8 cellular contexts compared by ENCODE assay signal in the genomic region with DNA sequence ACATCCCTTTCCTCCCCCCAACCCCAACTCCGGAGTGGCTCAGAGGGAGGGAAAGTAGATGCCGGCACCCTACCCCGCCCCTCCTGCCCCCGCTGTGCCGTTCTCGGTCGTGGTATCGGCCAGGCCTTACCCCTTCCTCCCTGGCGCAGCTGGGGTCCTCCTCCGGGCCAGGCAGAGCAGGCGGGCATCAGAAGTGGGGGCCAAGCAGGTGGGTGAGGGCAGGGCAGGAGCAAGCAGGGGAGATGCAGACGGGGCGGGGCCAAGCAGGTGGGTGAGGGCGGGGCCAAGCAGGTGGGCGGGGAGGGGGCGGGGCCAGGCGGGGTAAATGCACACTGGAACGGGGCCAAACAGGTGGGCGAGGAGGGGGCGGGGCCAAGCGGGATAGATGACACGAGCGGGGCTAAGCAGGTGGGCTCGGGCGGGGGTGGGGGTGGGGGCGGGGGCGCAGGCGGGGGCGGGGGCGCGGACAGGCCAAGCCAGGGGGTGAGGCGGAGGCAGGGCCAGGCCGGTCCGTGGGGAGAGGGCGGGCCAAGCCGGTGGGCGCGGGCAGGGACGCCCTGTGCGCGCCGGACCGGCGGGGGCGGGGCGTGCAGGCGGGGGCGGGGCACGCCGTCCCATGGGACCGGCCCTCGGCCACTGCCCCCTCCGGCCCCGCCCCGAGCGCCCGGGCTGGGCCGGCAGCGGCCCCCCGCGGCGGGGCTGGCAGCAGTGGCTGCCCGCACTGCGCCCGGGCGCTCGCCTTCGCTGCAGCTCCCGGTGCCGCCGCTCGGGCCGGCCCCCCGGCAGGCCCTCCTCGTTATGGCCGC. TPM values are rescaled to one million over a fixed set of nuclear protein-coding genes. Genes with fewer than 3 reads are reported as not detected.
DNase-seq lines count a peak whose midpoint lies in the region; ATAC-seq lines count a peak whose summit lies in the region.

A gene with protein sequence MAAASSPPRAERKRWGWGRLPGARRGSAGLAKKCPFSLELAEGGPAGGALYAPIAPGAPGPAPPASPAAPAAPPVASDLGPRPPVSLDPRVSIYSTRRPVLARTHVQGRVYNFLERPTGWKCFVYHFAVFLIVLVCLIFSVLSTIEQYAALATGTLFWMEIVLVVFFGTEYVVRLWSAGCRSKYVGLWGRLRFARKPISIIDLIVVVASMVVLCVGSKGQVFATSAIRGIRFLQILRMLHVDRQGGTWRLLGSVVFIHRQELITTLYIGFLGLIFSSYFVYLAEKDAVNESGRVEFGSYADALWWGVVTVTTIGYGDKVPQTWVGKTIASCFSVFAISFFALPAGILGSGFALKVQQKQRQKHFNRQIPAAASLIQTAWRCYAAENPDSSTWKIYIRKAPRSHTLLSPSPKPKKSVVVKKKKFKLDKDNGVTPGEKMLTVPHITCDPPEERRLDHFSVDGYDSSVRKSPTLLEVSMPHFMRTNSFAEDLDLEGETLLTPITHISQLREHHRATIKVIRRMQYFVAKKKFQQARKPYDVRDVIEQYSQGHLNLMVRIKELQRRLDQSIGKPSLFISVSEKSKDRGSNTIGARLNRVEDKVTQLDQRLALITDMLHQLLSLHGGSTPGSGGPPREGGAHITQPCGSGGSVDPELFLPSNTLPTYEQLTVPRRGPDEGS (plus strand): TSS at position 708 of the 806 bp plus-strand sequence. CDS start 91 bp downstream, at position 799.
A gene with protein sequence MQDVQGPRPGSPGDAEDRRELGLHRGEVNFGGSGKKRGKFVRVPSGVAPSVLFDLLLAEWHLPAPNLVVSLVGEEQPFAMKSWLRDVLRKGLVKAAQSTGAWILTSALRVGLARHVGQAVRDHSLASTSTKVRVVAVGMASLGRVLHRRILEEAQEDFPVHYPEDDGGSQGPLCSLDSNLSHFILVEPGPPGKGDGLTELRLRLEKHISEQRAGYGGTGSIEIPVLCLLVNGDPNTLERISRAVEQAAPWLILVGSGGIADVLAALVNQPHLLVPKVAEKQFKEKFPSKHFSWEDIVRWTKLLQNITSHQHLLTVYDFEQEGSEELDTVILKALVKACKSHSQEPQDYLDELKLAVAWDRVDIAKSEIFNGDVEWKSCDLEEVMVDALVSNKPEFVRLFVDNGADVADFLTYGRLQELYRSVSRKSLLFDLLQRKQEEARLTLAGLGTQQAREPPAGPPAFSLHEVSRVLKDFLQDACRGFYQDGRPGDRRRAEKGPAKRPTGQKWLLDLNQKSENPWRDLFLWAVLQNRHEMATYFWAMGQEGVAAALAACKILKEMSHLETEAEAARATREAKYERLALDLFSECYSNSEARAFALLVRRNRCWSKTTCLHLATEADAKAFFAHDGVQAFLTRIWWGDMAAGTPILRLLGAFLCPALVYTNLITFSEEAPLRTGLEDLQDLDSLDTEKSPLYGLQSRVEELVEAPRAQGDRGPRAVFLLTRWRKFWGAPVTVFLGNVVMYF (N-terminal part only) (minus strand): TSS at position 214 of the 806 bp plus-strand sequence. CDS start 21,478 bp downstream, outside the sequence.

- peaks cover 0 to 3% (median 0%) of the 10 kb centered on the region in 5 donors for H3K36me3 Mint-ChIP-seq in naive thymus-derived CD4-positive, alpha-beta T cell

- DNase-seq in ACHN (peak; percentile 47), MG63 (peak; percentile 59), ecto neural progenitor cell (ENCODE audit: low spot score) (peak; percentile 75)
- DNase-seq in activated CD4-positive, alpha-beta T cell treated with anti-CD3 and anti-CD28 coated beads, Interleukin-2, amount 50 U/mL, for 24 hours (ENCODE audit: low read depth in 1 of 2, low spot score in 1 of 2) = peak; percentile 56 to 69
- DNase-seq in naive thymus-derived CD4-positive, alpha-beta T cell = peak; percentile 52 to 79 (median 72)
- DNase-seq in stimulated activated naive CD4-positive, alpha-beta T cell (lab: John Stamatoyannopoulos, UW) = peak; percentile 61 to 86 (median 83)

- H3K4me1 Mint-ChIP-seq in naive thymus-derived CD4-positive, alpha-beta T cell = peaks cover 22 to 53% (median 41%) of the 10 kb centered on the region in 7 donors

- intact Hi-C loops in naive thymus-derived CD4-positive, alpha-beta T cell (cut with micrococcal nuclease) = loop anchor here (1.0 to 5.0 kb wide), 8 partner anchors 23 to 612 kb away; a partner anchor contains a TSS

- ATAC-seq in naive thymus-derived CD4-positive, alpha-beta T cell = peak; percentile 74
- ATAC-seq in GM21825 (IDR thresholded peaks at IDR 0.05; ENCODE audit: unreplicated experiment) (no peak), HG02973 (IDR thresholded peaks at IDR 0.05; ENCODE audit: unreplicated experiment) (no peak)

- H3K9me3 Mint-ChIP-seq in naive thymus-derived CD4-positive, alpha-beta T cell = peaks cover 0 to 2% (median 0%) of the 10 kb centered on the region in 11 donors

- peak within 1 kb of the TSS; percentile 93 to 99 (median 96) for H3K4me3 Mint-ChIP-seq in naive thymus-derived CD4-positive, alpha-beta T cell

- H3K36me3 ChIP-seq in MG63 = no peaks in the 10 kb centered on the region
- peaks cover 0 to under 1% (median 0%) of the 10 kb centered on the region in 3 experiments for H3K36me3 ChIP-seq in naive thymus-derived CD4-positive, alpha-beta T cell (ENCODE audit: control insufficient read depth in 2 of 3, insufficient read depth in 3 of 3, low read length in 3 of 3)

- peaks cover 34% of the 10 kb centered on the region for H3K27me3 ChIP-seq in MG63
- H3K27me3 ChIP-seq in naive thymus-derived CD4-positive, alpha-beta T cell (ENCODE audit: control insufficient read depth in 2 of 2, insufficient read depth in 2 of 2, low read length in 2 of 2) = no peaks in the 10 kb centered on the region

- in situ Hi-C loops in ACHN (cut with HindIII; ENCODE audit: low pct_ligation_motif_present, low pct_unique_long_range_greater_than_20kb, low sequenced_read_pairs) = no loop called here

- H3K27me3 Mint-ChIP-seq in naive thymus-derived CD4-positive, alpha-beta T cell = peaks cover 0 to 22% (median 0%) of the 10 kb centered on the region in 5 donors

- H3K4me3 ChIP-seq in MG63 = peak within 1 kb of the TSS; percentile 24; the same call in 1 of the 2 replicates
- peak within 1 kb of the TSS; percentile 71 for H3K4me3 ChIP-seq in naive thymus-derived CD4-positive, alpha-beta T cell (ENCODE audit: low read length)

- H3K4me1 ChIP-seq in naive thymus-derived CD4-positive, alpha-beta T cell (ENCODE audit: control insufficient read depth in 2 of 2, insufficient read depth in 2 of 2, low read length in 2 of 2) = peaks cover 22 to 56% of the 10 kb centered on the region in 2 donors

- CTCF ChIA-PET in naive thymus-derived CD4-positive, alpha-beta T cell (lab: Charles Lee) = interaction anchor here (1.5 to 1.7 kb wide), 3 partner anchors 21 to 87 kb away, joined by 3 to 8 read pairs (median 4); no protein-coding TSS in a partner anchor

- peak within 1 kb of the TSS; percentile 73 to 92 (median 89) for H3K27ac Mint-ChIP-seq in naive thymus-derived CD4-positive, alpha-beta T cell

- no peaks in the 10 kb centered on the region for H3K9me3 ChIP-seq in MG63
- H3K9me3 ChIP-seq in naive thymus-derived CD4-positive, alpha-beta T cell (ENCODE audit: control insufficient read depth in 2 of 3, low read length in 3 of 3) = no peaks in the 10 kb centered on the region

- peak within 1 kb of the TSS; percentile 52 for H3K27ac ChIP-seq in naive thymus-derived CD4-positive, alpha-beta T cell (ENCODE audit: low read depth, low read length)

- POLR2A ChIA-PET in naive thymus-derived CD4-positive, alpha-beta T cell (lab: Charles Lee) = interaction anchor here (1.0 to 2.0 kb wide), 3 partner anchors 21 to 82 kb away, joined by 3 to 7 read pairs (median 7); a partner anchor contains a TSS

RNA-seq across cellular contexts. Expression of the first gene that starts in this region (rescaled TPM):
- not detected in 2 replicates for total RNA-seq in MG63 (2014; rRNA removed; shearing (Covaris generic); ENCODE audit: low replicate concordance)
- 10 to 100 TPM; 14.7 to 46.4 (median 41.4) TPM for total RNA-seq in naive thymus-derived CD4-positive, alpha-beta T cell
- polyA plus RNA-seq in naive thymus-derived CD4-positive, alpha-beta T cell = 10 to 100 TPM; 15.8 to 20.9 TPM

RNA-seq across cellular contexts. Expression of the second gene that starts in this region (rescaled TPM):
- not detected in 2 replicates for total RNA-seq in MG63 (2014; rRNA removed; shearing (Covaris generic); ENCODE audit: low replicate concordance)
- 1 to 10 TPM in 1 of 5 experiments, under 1 TPM in 4; 0.05 to 1.1 (median 0.73) TPM for total RNA-seq in naive thymus-derived CD4-positive, alpha-beta T cell
- under 1 TPM in 1 of 2 donors, not detected in 1; 0.09 TPM for polyA plus RNA-seq in naive thymus-derived CD4-positive, alpha-beta T cell

Comparison
In these comparisons a context has a peak if more than half of its experiments do, and no peak if none do; other contexts are left out.
1. RNA of the first gene that starts in this region (total RNA-seq): 14.7 to 46.4 TPM in naive thymus-derived CD4-positive, alpha-beta T cell; not detected in MG63; every median in the first group is over 10 times any median in the second.
2. Peak in DNase-seq and H3K4me3 ChIP-seq in MG63; RNA of the genes that start here not detected or under 1 TPM.
3. Peak in every context shown above with its lines, with median percentiles within 50 percentile points of each other: DNase-seq.